Comparison of ENCODE assay signal across 17 cellular contexts in the genomic region with DNA sequence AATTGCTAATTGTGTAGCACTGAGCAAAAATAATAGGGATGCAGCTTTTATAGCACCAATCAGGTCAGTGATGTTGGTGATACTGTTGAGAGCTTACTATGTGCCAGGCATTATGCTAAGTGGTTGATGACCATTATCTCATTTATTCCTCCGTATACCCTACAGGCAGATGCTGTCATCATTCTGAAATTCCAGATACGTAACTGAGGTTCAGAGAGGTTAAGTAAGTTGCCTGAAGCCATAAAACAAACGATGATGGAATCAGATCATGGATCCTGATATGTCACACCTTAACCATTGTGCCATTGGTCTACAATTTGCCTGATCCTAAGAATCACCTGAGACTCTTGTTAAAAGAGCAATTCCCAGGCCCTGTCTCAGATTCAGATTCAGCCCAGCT.
"Had no signal": no experiment of that assay in that cellular context is flagged by ENCODE, and none has a peak within 500 bp of the region (broad histone marks: within the 10 kb centered on the region; RNA-seq: fewer than 3 reads in every experiment).

No MANE protein-coding gene starts in this region.

- H3K9me3 Mint-ChIP-seq: naive thymus-derived CD8-positive, alpha-beta T cell; T-helper 2 cell treated with Interferon-gamma antibody and Interleukin-4, amounts not matched to agents 5 μg/mL and 100 μg/mL, for 36 hours; type B pancreatic cell had no signal

- DNase-seq: activated CD4-positive, alpha-beta T cell treated with anti-CD3 and anti-CD28 coated beads, Interleukin-2, amount 50 U/mL, for 4 hours; activated T-cell treated with anti-CD3 and anti-CD28 coated beads for 4 hours; foreskin melanocyte; hypothalamus; kidney; left lung; naive thymus-derived CD8-positive, alpha-beta T cell; ovary; right lobe of liver; small intestine; stimulated activated CD4-positive, alpha-beta T cell treated with anti-CD3 and anti-CD28 coated beads, Interleukin-15, amount 100 ng/mL, for 24 hours; stimulated activated CD4-positive, alpha-beta T cell treated with anti-CD3 and anti-CD28 coated beads, Interleukin-2, amount 100 ng/mL, for 48 hours; stomach had no signal

- H3K4me1 ChIP-seq: left lung had no signal

- ATAC-seq: left lung; naive thymus-derived CD8-positive, alpha-beta T cell; right lobe of liver had no signal

- H3K4me3 Mint-ChIP-seq: activated naive CD8-positive, alpha-beta T cell; naive thymus-derived CD8-positive, alpha-beta T cell; T-helper 2 cell treated with Interferon-gamma antibody and Interleukin-4, amounts not matched to agents 5 μg/mL and 100 μg/mL, for 36 hours; type B pancreatic cell had no signal

- H3K27ac ChIP-seq: cardiac muscle cell, left lung, ovary, right lobe of liver, stomach had no signal

- H3K9me3 ChIP-seq: left lung, ovary, right lobe of liver, stomach had no signal

- H3K36me3 ChIP-seq: ovary had no signal

- H3K27ac Mint-ChIP-seq: activated naive CD8-positive, alpha-beta T cell; T-helper 2 cell treated with Interferon-gamma antibody and Interleukin-4, amounts not matched to agents 5 μg/mL and 100 μg/mL, for 36 hours; type B pancreatic cell had no signal

- H3K27me3 Mint-ChIP-seq: activated naive CD8-positive, alpha-beta T cell; naive thymus-derived CD8-positive, alpha-beta T cell; type B pancreatic cell had no signal

- H3K27me3 ChIP-seq: cardiac muscle cell, left lung, ovary, right lobe of liver, stomach had no signal

- H3K4me3 ChIP-seq: cardiac muscle cell, left lung, ovary, right lobe of liver, stomach had no signal
